8 cellular contexts compared by ENCODE assay signal in the genomic region with DNA sequence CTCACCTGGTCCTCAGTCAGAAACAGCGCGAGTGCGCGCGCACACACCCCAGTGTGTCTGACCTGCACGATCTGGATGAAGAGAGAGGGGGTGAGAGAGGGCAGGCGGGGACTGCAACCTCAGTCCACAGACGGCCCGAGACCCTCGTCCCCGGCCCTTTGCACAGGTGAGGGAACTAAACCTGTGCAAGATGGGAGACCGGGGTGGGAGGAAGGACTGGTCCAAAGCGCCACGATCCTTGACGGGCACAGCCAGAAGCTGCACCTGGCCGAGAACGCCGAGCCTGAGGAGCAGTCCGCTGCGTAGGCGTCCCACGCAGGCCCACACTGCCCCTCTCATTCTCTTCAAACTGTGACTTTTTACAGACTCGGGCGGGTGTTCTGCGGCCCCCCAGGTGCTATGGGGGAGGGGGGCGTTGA. TPM values are rescaled to one million over a fixed set of nuclear protein-coding genes. Genes with fewer than 3 reads are reported as not detected.
DNase-seq lines count a peak whose midpoint lies in the region; ATAC-seq and TF ChIP-seq lines count a peak whose summit lies in the region.

No MANE protein-coding gene starts in this region.

- no peak for DNase-seq in activated CD4-positive, alpha-beta T cell treated with anti-CD3 and anti-CD28 coated beads, Interleukin-2, amount 10 ng/mL, durations not matched to agents 7 days and 5 days
- no peak for DNase-seq in activated CD4-positive, alpha-beta T cell treated with anti-CD3 and anti-CD28 coated beads for 1 hour
- DNase-seq in activated naive CD8-positive, alpha-beta T cell treated with anti-CD3 and anti-CD28 coated beads, Interleukin-2, amount 50 U/mL, for 24 hours: no peak
- DNase-seq in left colon (peak in 1 of 2 donors; percentile 39), thyroid gland (no peak), HUDEP-2 (lab: John Stamatoyannopoulos, UW; ENCODE audit: unreplicated experiment in 76 of 76) (no peak)

- H3K4me1 Mint-ChIP-seq in activated CD4-positive, alpha-beta T cell treated with anti-CD3 and anti-CD28 coated beads, Interleukin-2, amount 10 ng/mL, durations not matched to agents 7 days and 5 days: peaks cover 49% of the 10 kb centered on the region
- H3K4me1 Mint-ChIP-seq in activated naive CD8-positive, alpha-beta T cell treated with anti-CD3 and anti-CD28 coated beads, Interleukin-2, amount 50 U/mL, for 24 hours: peaks cover 38% of the 10 kb centered on the region

- H3K4me3 Mint-ChIP-seq in activated CD4-positive, alpha-beta T cell treated with anti-CD3 and anti-CD28 coated beads, Interleukin-2, amount 10 ng/mL, durations not matched to agents 7 days and 5 days: peak overlapping the region; percentile 88
- peak overlapping the region; percentile 90 for H3K4me3 Mint-ChIP-seq in activated naive CD8-positive, alpha-beta T cell treated with anti-CD3 and anti-CD28 coated beads, Interleukin-2, amount 50 U/mL, for 24 hours

- POLR2A ChIA-PET in activated CD4-positive, alpha-beta T cell treated with anti-CD3 and anti-CD28 coated beads, Interleukin-2, amount 10 ng/mL, durations not matched to agents 7 days and 5 days (lab: Charles Lee): interaction anchor here (1.0 kb wide), 1 partner anchor 25 kb away, joined by 3 read pairs; a partner anchor contains a TSS

- no peak for TF ChIP-seq POLR2A in thyroid gland (IDR thresholded peaks at IDR 0.05)

- ATAC-seq in activated naive CD8-positive, alpha-beta T cell treated with anti-CD3 and anti-CD28 coated beads, Interleukin-2, amount 50 U/mL, for 24 hours: no peak
- ATAC-seq in left colon (peak; percentile 24), HG02852 (IDR thresholded peaks at IDR 0.05; ENCODE audit: unreplicated experiment) (no peak), GM18907 (IDR thresholded peaks at IDR 0.05; ENCODE audit: unreplicated experiment) (no peak)

- H3K9me3 ChIP-seq in thyroid gland: no peaks in the 10 kb centered on the region

- peak overlapping the region; percentile 5 to 62 (median 46) for H3K4me3 ChIP-seq in thyroid gland (replicated peaks in 1 of 3)

- CTCF ChIA-PET in activated CD4-positive, alpha-beta T cell treated with anti-CD3 and anti-CD28 coated beads, Interleukin-2, amount 10 ng/mL, durations not matched to agents 7 days and 5 days (lab: Charles Lee): interaction anchor here (1.0 to 2.9 kb wide), 2 partner anchors 10 to 11 kb away, joined by 5 to 19 read pairs; no protein-coding TSS in a partner anchor

- no peak for TF ChIP-seq CTCF in thyroid gland (IDR thresholded peaks at IDR 0.05)

- intact Hi-C loops in left colon (cut with DNase I, micrococcal nuclease) (no loop called here), thyroid gland (cut with DNase I) (no loop called here)

- H3K36me3 Mint-ChIP-seq in activated CD4-positive, alpha-beta T cell treated with anti-CD3 and anti-CD28 coated beads, Interleukin-2, amount 10 ng/mL, durations not matched to agents 7 days and 5 days (ENCODE audit: low read depth): peaks cover 22% of the 10 kb centered on the region
- H3K36me3 Mint-ChIP-seq in activated naive CD8-positive, alpha-beta T cell treated with anti-CD3 and anti-CD28 coated beads, Interleukin-2, amount 50 U/mL, for 24 hours (ENCODE audit: low read depth): peaks cover 11% of the 10 kb centered on the region

- H3K27me3 Mint-ChIP-seq in activated CD4-positive, alpha-beta T cell treated with anti-CD3 and anti-CD28 coated beads, Interleukin-2, amount 10 ng/mL, durations not matched to agents 7 days and 5 days: no peaks in the 10 kb centered on the region
- H3K27me3 Mint-ChIP-seq in activated naive CD8-positive, alpha-beta T cell treated with anti-CD3 and anti-CD28 coated beads, Interleukin-2, amount 50 U/mL, for 24 hours: no peaks in the 10 kb centered on the region

- 30 to 35% methylated on average over 26 of the region's 26 CpGs for WGBS in thyroid gland, 2 donors

- H3K27ac ChIP-seq in thyroid gland: peak overlapping the region; percentile 5 to 74 (median 40)

- no peaks in the 10 kb centered on the region for H3K36me3 ChIP-seq in thyroid gland

- H3K9me3 Mint-ChIP-seq in activated CD4-positive, alpha-beta T cell treated with anti-CD3 and anti-CD28 coated beads, Interleukin-2, amount 10 ng/mL, durations not matched to agents 7 days and 5 days: no peaks in the 10 kb centered on the region
- H3K9me3 Mint-ChIP-seq in activated naive CD8-positive, alpha-beta T cell treated with anti-CD3 and anti-CD28 coated beads, Interleukin-2, amount 50 U/mL, for 24 hours: no peaks in the 10 kb centered on the region

- H3K27ac Mint-ChIP-seq in activated CD4-positive, alpha-beta T cell treated with anti-CD3 and anti-CD28 coated beads, Interleukin-2, amount 10 ng/mL, durations not matched to agents 7 days and 5 days: peak overlapping the region; percentile 13
- no peak overlapping the region for H3K27ac Mint-ChIP-seq in activated naive CD8-positive, alpha-beta T cell treated with anti-CD3 and anti-CD28 coated beads, Interleukin-2, amount 50 U/mL, for 24 hours

- H3K27me3 ChIP-seq in thyroid gland: no peaks in the 10 kb centered on the region

- H3K4me1 ChIP-seq in thyroid gland: peaks cover 22 to 46% of the 10 kb centered on the region in 2 donors

RNA-seq across cellular contexts. Expression of a gene that starts 0.5 kb away (rescaled TPM):
- total RNA-seq in activated CD4-positive, alpha-beta T cell treated with anti-CD3 and anti-CD28 coated beads, Interleukin-2, amount 10 ng/mL, durations not matched to agents 7 days and 5 days: 1 to 10 TPM; 4.8 to 5.0 TPM
- total RNA-seq in left colon: 1 to 10 TPM; 1.3 to 1.8 TPM
- 1 to 10 TPM; 5.4 to 8.4 (median 6.7) TPM for total RNA-seq in thyroid gland

RNA-seq across cellular contexts. Expression of a gene that starts 3.9 kb away (rescaled TPM):
- under 1 TPM; 0.10 TPM for total RNA-seq in activated CD4-positive, alpha-beta T cell treated with anti-CD3 and anti-CD28 coated beads, Interleukin-2, amount 10 ng/mL, durations not matched to agents 7 days and 5 days
- total RNA-seq in left colon (not detected), thyroid gland (not detected)

RNA-seq across cellular contexts. Expression of a gene that starts 4.6 kb away (rescaled TPM):
- total RNA-seq in activated CD4-positive, alpha-beta T cell treated with anti-CD3 and anti-CD28 coated beads, Interleukin-2, amount 10 ng/mL, durations not matched to agents 7 days and 5 days: 10 to 100 TPM; 33.4 to 36.6 TPM
- total RNA-seq in left colon (1 to 10 TPM; 1.3 to 2.3 TPM), thyroid gland (1 to 10 TPM; 2.2 to 7.6 (median 5.2) TPM)

RNA-seq across cellular contexts. Expression of a gene that starts 17.2 kb away (rescaled TPM):
- total RNA-seq in activated CD4-positive, alpha-beta T cell treated with anti-CD3 and anti-CD28 coated beads, Interleukin-2, amount 10 ng/mL, durations not matched to agents 7 days and 5 days: 10 to 100 TPM; 13.2 to 15.0 TPM
- total RNA-seq in left colon (10 to 100 TPM; 24.2 to 28.0 TPM), thyroid gland (10 to 100 TPM; 38.4 to 52.8 (median 39.2) TPM)

RNA-seq across cellular contexts. Expression of a gene that starts 17.3 kb away (rescaled TPM):
- total RNA-seq in activated CD4-positive, alpha-beta T cell treated with anti-CD3 and anti-CD28 coated beads, Interleukin-2, amount 10 ng/mL, durations not matched to agents 7 days and 5 days: 100 to 1,000 TPM; 173 to 176 TPM
- total RNA-seq in left colon: 100 to 1,000 TPM; 115 to 128 TPM
- 100 to 1,000 TPM; 193 to 383 (median 216) TPM for total RNA-seq in thyroid gland

Comparison
In these comparisons a context has a peak if more than half of its experiments do, and no peak if none do; other contexts are left out.
1. RNA of a gene that starts 4.6 kb away (total RNA-seq): 33.4 to 36.6 TPM in activated CD4-positive, alpha-beta T cell treated with anti-CD3 and anti-CD28 coated beads, Interleukin-2, amount 10 ng/mL, durations not matched to agents 7 days and 5 days; 2.2 to 7.6 TPM in thyroid gland and 1.3 to 2.3 TPM in left colon; every median in the first group is over 4 times any median in the second.